In genomic region chr5:50846261-50846660, GRCh38 we compare ENCODE assay signal across 19 cellular contexts.
"Had no signal": no experiment of that assay in that cellular context is flagged by ENCODE, and none has a peak within 500 bp of the region (broad histone marks: within the 10 kb centered on the region; RNA-seq: fewer than 3 reads in every experiment).

No MANE protein-coding gene starts in this region.

- H3K27ac Mint-ChIP-seq: mesothelial cell of epicardium had no signal

- H3K4me1 Mint-ChIP-seq: naive B cell; naive thymus-derived CD8-positive, alpha-beta T cell had no signal

- H3K27me3 Mint-ChIP-seq: naive B cell; naive thymus-derived CD8-positive, alpha-beta T cell had no signal

- H3K27ac ChIP-seq: coronary artery, dorsolateral prefrontal cortex, esophagus muscularis mucosa, foreskin keratinocyte, gastroesophageal sphincter, heart left ventricle, left lung, lower lobe of right lung had no signal

- H3K27me3 ChIP-seq: dorsolateral prefrontal cortex, esophagus muscularis mucosa, foreskin keratinocyte, gastroesophageal sphincter, heart left ventricle, left lung had no signal

- H3K4me3 ChIP-seq: coronary artery, dorsolateral prefrontal cortex, esophagus muscularis mucosa, gastroesophageal sphincter, heart left ventricle, left lung, lower lobe of right lung, mucosa of descending colon had no signal

- H3K9me3 Mint-ChIP-seq: mesothelial cell of epicardium; naive B cell; naive thymus-derived CD8-positive, alpha-beta T cell had no signal

- H3K9me3 ChIP-seq: esophagus muscularis mucosa, gastroesophageal sphincter, heart left ventricle, left lung, lower lobe of right lung, mucosa of descending colon had no signal

- ATAC-seq: foreskin keratinocyte; gastroesophageal sphincter; heart left ventricle; left cardiac atrium; left lung; left ventricle myocardium superior; lower lobe of right lung; mucosa of descending colon; naive thymus-derived CD8-positive, alpha-beta T cell had no signal

- DNase-seq: dermis blood vessel endothelial cell; dorsolateral prefrontal cortex; effector CD4-positive, alpha-beta T cell; effector memory CD4-positive, alpha-beta T cell; foreskin keratinocyte; heart left ventricle; hippocampal formation; left cardiac atrium; left lung; left ventricle myocardium superior; lower lobe of right lung; mesenchymal stem cell; mucosa of descending colon; naive B cell; naive thymus-derived CD8-positive, alpha-beta T cell had no signal

- H3K36me3 Mint-ChIP-seq: mesothelial cell of epicardium, naive B cell had no signal

- H3K4me1 ChIP-seq: esophagus muscularis mucosa, foreskin keratinocyte, gastroesophageal sphincter, heart left ventricle, left lung, lower lobe of right lung had no signal

- H3K4me3 Mint-ChIP-seq: mesothelial cell of epicardium; naive B cell; naive thymus-derived CD8-positive, alpha-beta T cell had no signal
